Comparison of ENCODE assay signal across 8 cellular contexts in the genomic region with DNA sequence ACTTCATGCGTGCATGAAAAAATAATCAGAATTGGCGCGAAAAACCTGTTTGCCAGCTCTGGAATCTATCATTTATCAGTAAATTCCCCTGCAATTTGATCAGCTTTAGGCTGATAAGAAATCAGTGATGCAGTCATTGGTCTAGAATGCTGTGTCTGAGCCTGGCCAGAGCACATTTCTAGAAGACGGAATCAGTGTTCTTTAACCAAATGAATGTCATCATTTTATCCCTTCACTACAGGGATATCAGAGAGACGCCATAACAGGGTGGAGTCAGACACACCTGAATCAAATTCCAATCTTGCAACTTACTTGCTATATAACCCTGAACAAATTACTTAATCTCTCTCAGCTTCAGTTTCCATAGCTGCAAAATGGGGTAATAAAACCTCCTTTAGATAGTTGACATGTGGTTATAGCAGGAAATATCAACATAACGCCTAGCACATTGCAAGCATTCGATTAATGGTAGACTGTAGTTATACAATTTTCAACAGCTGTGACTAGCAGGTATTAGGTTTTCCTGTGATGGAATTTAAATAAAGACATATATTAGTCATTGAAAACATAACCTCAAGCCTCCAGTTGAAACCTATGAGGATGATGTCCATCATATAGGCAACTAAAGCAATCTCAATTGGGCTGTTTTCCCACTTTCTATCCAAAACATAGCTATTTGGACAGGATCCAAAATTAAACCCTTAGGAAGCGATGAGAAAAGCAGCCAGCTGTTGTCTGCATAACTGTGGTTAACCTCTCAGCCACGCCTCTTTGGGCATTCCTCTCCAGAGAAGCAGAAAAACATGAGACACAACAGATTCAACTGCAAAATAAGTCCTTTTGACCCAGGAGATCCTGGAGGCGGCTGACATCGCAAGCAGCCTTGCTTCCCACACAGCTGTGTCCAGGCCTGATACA. TPM values are rescaled to one million over a fixed set of nuclear protein-coding genes. Genes with fewer than 3 reads are reported as not detected.
DNase-seq lines count a peak whose midpoint lies in the region; ATAC-seq and TF ChIP-seq lines count a peak whose summit lies in the region.

No MANE protein-coding gene starts in this region.

- H3K4me2 ChIP-seq in MM.1S (ENCODE audit: low read depth, low read length), result peak overlapping the region; percentile 62

- POLR2A ChIA-PET in CD8-positive, alpha-beta memory T cell (lab: Charles Lee), result interaction anchor here (0.6 to 2.7 kb wide), 4 partner anchors 34 to 217 kb away, joined by 3 to 19 read pairs (median 9); a partner anchor contains a TSS

- ATAC-seq in upper lobe of right lung, result peak; percentile 62
- ATAC-seq in HG03520 (IDR thresholded peaks at IDR 0.05; ENCODE audit: unreplicated experiment), result no peak

- H3K36me3 ChIP-seq in CD8-positive, alpha-beta memory T cell (ENCODE audit: insufficient read depth, low read length), result no peaks in the 10 kb centered on the region
- H3K36me3 ChIP-seq in MM.1S (replicated peaks; ENCODE audit: insufficient read depth, low read length) (no peaks in the 10 kb centered on the region), upper lobe of right lung (no peaks in the 10 kb centered on the region)

- no peak overlapping the region for H3K9ac ChIP-seq in MM.1S (ENCODE audit: low read length)

- no peaks in the 10 kb centered on the region for H4K20me1 ChIP-seq in MM.1S (ENCODE audit: insufficient read depth, low read length)

- H3F3A ChIP-seq in MM.1S (ENCODE audit: insufficient read depth, low read length), result no peaks in the 10 kb centered on the region

- H2AFZ ChIP-seq in MM.1S (ENCODE audit: low read length), result no peak overlapping the region

- H3K27me3 Mint-ChIP-seq in CD8-positive, alpha-beta memory T cell, result no peaks in the 10 kb centered on the region

- H3K4me3 Mint-ChIP-seq in CD8-positive, alpha-beta memory T cell, result peak overlapping the region; percentile 53 to 93 (median 90)

- DNase-seq in CD8-positive, alpha-beta memory T cell, result peak; percentile 11 to 65 (median 15)
- DNase-seq in MM.1S (peak; percentile 58), glomerular visceral epithelial cell (ENCODE audit: extremely low spot score) (peak; percentile 94), upper lobe of right lung (no peak), putamen (ENCODE audit: low spot score) (no peak), iPS-NIHi7 (ENCODE audit: extremely low spot score) (no peak)
- peak; percentile 19 for DNase-seq in activated T-cell treated with anti-CD3 and anti-CD28 coated beads, Interleukin-2, amount 50 U/mL, for 1 hour

- H3K27ac Mint-ChIP-seq in CD8-positive, alpha-beta memory T cell, result peak overlapping the region; percentile 43 to 99 (median 93)

- H3K9me2 ChIP-seq in MM.1S (replicated peaks; ENCODE audit: insufficient read depth, low read length), result no peaks in the 10 kb centered on the region

- no peaks in the 10 kb centered on the region for H3K9me3 Mint-ChIP-seq in CD8-positive, alpha-beta memory T cell

- no peaks in the 10 kb centered on the region for H3K36me3 Mint-ChIP-seq in CD8-positive, alpha-beta memory T cell

- H3K9me3 ChIP-seq in CD8-positive, alpha-beta memory T cell (ENCODE audit: low read length), result no peaks in the 10 kb centered on the region
- H3K9me3 ChIP-seq in MM.1S (replicated peaks; ENCODE audit: insufficient read depth, low read length) (no peaks in the 10 kb centered on the region), upper lobe of right lung (no peaks in the 10 kb centered on the region)

- TF ChIP-seq CTCF in MM.1S (IDR thresholded peaks at IDR 0.05; ENCODE audit: low read length) (no peak), upper lobe of right lung (IDR thresholded peaks at IDR 0.05) (no peak)

- peaks cover 29 to 34% (median 30%) of the 10 kb centered on the region in 3 donors for H3K4me1 Mint-ChIP-seq in CD8-positive, alpha-beta memory T cell

- intact Hi-C loops in upper lobe of right lung (cut with DNase I), result no loop called here

- CTCF ChIA-PET in CD8-positive, alpha-beta memory T cell (lab: Charles Lee), result interaction anchor here (1.3 to 1.8 kb wide), 2 partner anchors 22 to 212 kb away, joined by 4 to 7 read pairs; no protein-coding TSS in a partner anchor

- H3K27me3 ChIP-seq in CD8-positive, alpha-beta memory T cell (ENCODE audit: insufficient read depth, low read length, poor library complexity, severe bottlenecking), result no peaks in the 10 kb centered on the region
- no peaks in the 10 kb centered on the region for H3K27me3 ChIP-seq in MM.1S (replicated peaks; ENCODE audit: insufficient read depth, low read length)
- no peaks in the 10 kb centered on the region for H3K27me3 ChIP-seq in upper lobe of right lung

- H3K79me2 ChIP-seq in MM.1S (ENCODE audit: low read length), result no peaks in the 10 kb centered on the region

- H3K4me3 ChIP-seq in CD8-positive, alpha-beta memory T cell (ENCODE audit: low read length), result peak overlapping the region; percentile 47
- H3K4me3 ChIP-seq in MM.1S (ENCODE audit: low read length) (peak overlapping the region; percentile 29; the same call in 1 of the 2 replicates), upper lobe of right lung (no peak overlapping the region)

- peaks cover 19% of the 10 kb centered on the region for H3K4me1 ChIP-seq in CD8-positive, alpha-beta memory T cell (ENCODE audit: insufficient read depth, low read length)
- peaks cover 12% of the 10 kb centered on the region for H3K4me1 ChIP-seq in MM.1S (ENCODE audit: low read length)
- H3K4me1 ChIP-seq in upper lobe of right lung, result peaks cover 17% of the 10 kb centered on the region

- no peak overlapping the region for H3K27ac ChIP-seq in CD8-positive, alpha-beta memory T cell (ENCODE audit: low read depth, low read length)
- H3K27ac ChIP-seq in MM.1S (ENCODE audit: low read length) (no peak overlapping the region), upper lobe of right lung (peak overlapping the region; percentile 4)

RNA-seq across cellular contexts. Expression of a gene that starts 51.6 kb away (rescaled TPM):
- total RNA-seq in CD8-positive, alpha-beta memory T cell, result 10 to 100 TPM; 15.0 to 15.2 TPM
- 37.0 TPM for polyA plus RNA-seq in CD8-positive, alpha-beta memory T cell
- 56.1 TPM for total RNA-seq in upper lobe of right lung

Comparison
In these comparisons a context has a peak if more than half of its experiments do, and no peak if none do; other contexts are left out.
1. DNase-seq: peak in CD8-positive, alpha-beta memory T cell (5 of 5), MM.1S (single experiment), activated T-cell treated with anti-CD3 and anti-CD28 coated beads, Interleukin-2, amount 50 U/mL, for 1 hour (single experiment) and glomerular visceral epithelial cell (single experiment); none in upper lobe of right lung (single experiment), putamen (single experiment) and iPS-NIHi7 (single experiment).